In genomic region chr4:146072381-146072780, GRCh38 we compare ENCODE assay signal across 33 cellular contexts.
DNase-seq lines count a peak whose midpoint lies in the region; ATAC-seq, FAIRE-seq and TF ChIP-seq lines count a peak whose summit lies in the region.
"Had no signal": no experiment of that assay in that cellular context is flagged by ENCODE, and none has a peak within 500 bp of the region (broad histone marks: within the 10 kb centered on the region; RNA-seq: fewer than 3 reads in every experiment).

No MANE protein-coding gene starts in this region.

- H3K9me2 ChIP-seq in GM23248 (ENCODE audit: insufficient read depth) = no peaks in the 10 kb centered on the region
- no peaks in the 10 kb centered on the region for H3K9me2 ChIP-seq in PC-3 (replicated peaks; ENCODE audit: low read length)

- no peak overlapping the region for H3K14ac ChIP-seq in mesenchymal stem cell (ENCODE audit: low read length in 2 of 2)

- no peak overlapping the region for H4K8ac ChIP-seq in mesenchymal stem cell (ENCODE audit: low read length)

- H2BK15ac ChIP-seq in mesenchymal stem cell (ENCODE audit: low read depth, poor library complexity, severe bottlenecking) = no peak overlapping the region

- peaks cover 14 to 23% of the 10 kb centered on the region in 2 donors for H3K27me3 Mint-ChIP-seq in stimulated activated naive B cell treated with anti-CD40 and anti-IgM and Interleukin-4, amounts not matched to agents 10 μg/mL and 1 μg/mL and 100 μg/mL, for 72 hours

- H3K27ac ChIP-seq in GM23248 (no peak overlapping the region), mesenchymal stem cell (ENCODE audit: low read length, poor library complexity, severe bottlenecking) (no peak overlapping the region), PC-3 (ENCODE audit: low read length) (no peak overlapping the region)
- H3K27ac ChIP-seq: C4-2B, cardiac muscle cell, colonic mucosa, psoas muscle, SJCRH30, uterus had no signal

- H3K4me3 ChIP-seq in GM23248 (no peak overlapping the region), bronchial epithelial cell (ENCODE audit: low read depth, low read length) (no peak overlapping the region), mesenchymal stem cell (ENCODE audit: insufficient read depth in 1 of 2, low read depth in 1 of 2, low read length in 2 of 2) (no peak overlapping the region), PC-3 (ENCODE audit: low read length) (no peak overlapping the region)
- H3K4me3 ChIP-seq: cardiac muscle cell, colonic mucosa, GM23338, psoas muscle, SJCRH30, uterus had no signal

- no peak overlapping the region for H4K91ac ChIP-seq in mesenchymal stem cell (ENCODE audit: low read length)

- no peak for TF ChIP-seq CTCF in bronchial epithelial cell (IDR thresholded peaks at IDR 0.05; ENCODE audit: insufficient read depth, low read length, severe bottlenecking)
- no peak for TF ChIP-seq CTCF in PC-3 (conservative IDR thresholded peaks at IDR 0.05; ENCODE audit: low read depth, low read length)

- H3K4me3 Mint-ChIP-seq in stimulated activated naive B cell treated with anti-CD40 and anti-IgM and Interleukin-4, amounts not matched to agents 10 μg/mL and 1 μg/mL and 100 μg/mL, for 72 hours = no peak overlapping the region
- H3K4me3 Mint-ChIP-seq: activated CD8-positive, alpha-beta T cell treated with anti-CD3 and anti-CD28 coated beads for 36 hours; activated T-helper 17 cell treated with anti-CD3 and anti-CD28 coated beads, Interleukin-2, amount 50 U/mL, for 72 hours; GM23338; naive thymus-derived CD8-positive, alpha-beta T cell; stimulated activated naive CD8-positive, alpha-beta T cell treated with anti-CD3 and anti-CD28 coated beads, Interleukin-15, Interleukin-2, amounts not matched to agents 100 ng/mL and 50 ng/mL, for 24 hours had no signal

- intact Hi-C loops in PC-3 (cut with micrococcal nuclease) = no loop called here

- 86 to 95% methylated on average over 1 of the region's 1 CpG for WGBS in GM23248 (ENCODE audit: low coverage in 1 of 2, low lambda C conversion rate in 2 of 2, missing lambda C conversion rate in 2 of 2), 2 experiments
- WGBS in mesenchymal stem cell = 96% methylated on average over 1 of the region's 1 CpG

- no peaks in the 10 kb centered on the region for H4K20me1 ChIP-seq in GM23248 (ENCODE audit: insufficient read depth)
- H4K20me1 ChIP-seq in PC-3 (ENCODE audit: low read length) = no peaks in the 10 kb centered on the region

- H2AK5ac ChIP-seq in mesenchymal stem cell (ENCODE audit: low read length, severe bottlenecking) = no peak overlapping the region

- H2AFZ ChIP-seq in GM23248 (no peak overlapping the region), mesenchymal stem cell (ENCODE audit: low read depth, low read length) (no peak overlapping the region), PC-3 (ENCODE audit: low read length) (no peak overlapping the region)
- H2AFZ ChIP-seq: GM23338 had no signal

- FAIRE-seq in bronchial epithelial cell (lab: Jason Lieb, UNC) = no peak
- FAIRE-seq: HTR-8/SVneo, TTC549 had no signal

- no peak overlapping the region for H2BK12ac ChIP-seq in mesenchymal stem cell (ENCODE audit: low read length in 2 of 2)

- BruUV-seq in PC-3 (replicated peaks; lab: Mats Ljungman, UMichigan) = no TSS peak

- in situ Hi-C loops in GM23248 (cut with MboI) = no loop called here

- H3K4me1 ChIP-seq in GM23248 (ENCODE audit: insufficient read depth) (no peaks in the 10 kb centered on the region), mesenchymal stem cell (ENCODE audit: control insufficient read depth, insufficient read depth, low read depth, low read length) (no peaks in the 10 kb centered on the region), PC-3 (ENCODE audit: insufficient read depth, low read length) (no peaks in the 10 kb centered on the region)
- H3K4me1 ChIP-seq: colonic mucosa, psoas muscle, SJCRH30, uterus had no signal

- H3F3A ChIP-seq in GM23248 (ENCODE audit: insufficient read depth) (no peaks in the 10 kb centered on the region; the same call in 1 of the 2 replicates), PC-3 (ENCODE audit: low read length, unreplicated experiment) (no peaks in the 10 kb centered on the region)

- no peaks in the 10 kb centered on the region for H3K9me3 Mint-ChIP-seq in stimulated activated naive B cell treated with anti-CD40 and anti-IgM and Interleukin-4, amounts not matched to agents 10 μg/mL and 1 μg/mL and 100 μg/mL, for 72 hours
- H3K9me3 Mint-ChIP-seq: activated CD8-positive, alpha-beta T cell treated with anti-CD3 and anti-CD28 coated beads for 36 hours; activated T-helper 17 cell treated with anti-CD3 and anti-CD28 coated beads, Interleukin-2, amount 50 U/mL, for 72 hours; GM23338; naive thymus-derived CD8-positive, alpha-beta T cell; stimulated activated naive CD8-positive, alpha-beta T cell treated with anti-CD3 and anti-CD28 coated beads, Interleukin-15, Interleukin-2, amounts not matched to agents 100 ng/mL and 50 ng/mL, for 24 hours had no signal

- no peak overlapping the region for H2BK5ac ChIP-seq in mesenchymal stem cell (ENCODE audit: low read depth, low read length, poor library complexity, severe bottlenecking)

- H3K79me1 ChIP-seq in mesenchymal stem cell (replicated peaks; ENCODE audit: low read length, poor library complexity, severe bottlenecking) = no peaks in the 10 kb centered on the region

- H2BK120ac ChIP-seq in mesenchymal stem cell (ENCODE audit: low read depth, low read length) = no peak overlapping the region

- no peak overlapping the region for H3K23ac ChIP-seq in mesenchymal stem cell (ENCODE audit: low read length in 2 of 2)

- no peaks in the 10 kb centered on the region for H3K36me3 Mint-ChIP-seq in stimulated activated naive B cell treated with anti-CD40 and anti-IgM and Interleukin-4, amounts not matched to agents 10 μg/mL and 1 μg/mL and 100 μg/mL, for 72 hours
- H3K36me3 Mint-ChIP-seq: naive thymus-derived CD8-positive, alpha-beta T cell had no signal

- ATAC-seq in PC-3 = no peak
- ATAC-seq in HG03280 (IDR thresholded peaks at IDR 0.05; ENCODE audit: unreplicated experiment) = no peak
- ATAC-seq in HG02610 (IDR thresholded peaks at IDR 0.05; ENCODE audit: unreplicated experiment) = no peak
- no peak for ATAC-seq in stimulated activated naive B cell treated with anti-CD40 and anti-IgM and Interleukin-4, amounts not matched to agents 10 μg/mL and 1 μg/mL and 100 μg/mL, for 72 hours (replicated peaks)
- ATAC-seq: activated CD8-positive, alpha-beta T cell treated with anti-CD3 and anti-CD28 coated beads for 36 hours; activated T-helper 17 cell treated with anti-CD3 and anti-CD28 coated beads, Interleukin-2, amount 50 U/mL, for 72 hours; esophagus mucosa; GM23338; naive thymus-derived CD8-positive, alpha-beta T cell; Panc1; psoas muscle had no signal

- H3K18ac ChIP-seq in mesenchymal stem cell (ENCODE audit: low read depth in 1 of 2, low read length in 2 of 2) = no peak overlapping the region

- H3K79me2 ChIP-seq in GM23248 (ENCODE audit: insufficient read depth) = no peaks in the 10 kb centered on the region
- H3K79me2 ChIP-seq in PC-3 (ENCODE audit: low read length) = no peaks in the 10 kb centered on the region

- H3K36me3 ChIP-seq in GM23248 (ENCODE audit: low read depth) (no peaks in the 10 kb centered on the region), bronchial epithelial cell (ENCODE audit: control insufficient read depth, insufficient read depth, low read length) (no peaks in the 10 kb centered on the region), mesenchymal stem cell (ENCODE audit: control insufficient read depth in 1 of 2, insufficient read depth in 2 of 2, low read depth in 1 of 2, low read length in 2 of 2) (no peaks in the 10 kb centered on the region), PC-3 (ENCODE audit: low read depth, low read length) (no peaks in the 10 kb centered on the region)
- H3K36me3 ChIP-seq: cardiac muscle cell, colonic mucosa, SJCRH30, uterus had no signal

- H3K9ac ChIP-seq in GM23248 (no peak overlapping the region), mesenchymal stem cell (ENCODE audit: low read length) (no peak overlapping the region), PC-3 (ENCODE audit: low read length) (no peak overlapping the region)

- H3K4ac ChIP-seq in mesenchymal stem cell (ENCODE audit: low read depth in 1 of 2, low read length in 2 of 2) = no peak overlapping the region

- H3K4me2 ChIP-seq in GM23248 (ENCODE audit: unreplicated experiment) (no peak overlapping the region), mesenchymal stem cell (ENCODE audit: low read length, poor library complexity, severe bottlenecking) (no peak overlapping the region), PC-3 (ENCODE audit: low read length) (no peak overlapping the region)
- H3K4me2 ChIP-seq: GM23338 had no signal

- CTCF ChIA-PET in PC-3 (lab: Charles Lee) = no interaction called here

- no peaks in the 10 kb centered on the region for H3K27me3 ChIP-seq in GM23248 (replicated peaks; ENCODE audit: insufficient read depth)
- no peaks in the 10 kb centered on the region for H3K27me3 ChIP-seq in bronchial epithelial cell (ENCODE audit: control insufficient read depth, insufficient read depth, low read length)
- no peaks in the 10 kb centered on the region for H3K27me3 ChIP-seq in mesenchymal stem cell (ENCODE audit: control insufficient read depth in 1 of 2, insufficient read depth in 1 of 2, low read length in 2 of 2)
- H3K27me3 ChIP-seq in PC-3 (ENCODE audit: low read length) = peaks cover 53% of the 10 kb centered on the region
- H3K27me3 ChIP-seq: cardiac muscle cell, colonic mucosa, SJCRH30, uterus had no signal

- H3K9me3 ChIP-seq in GM23248 (ENCODE audit: low read depth) (no peaks in the 10 kb centered on the region), mesenchymal stem cell (ENCODE audit: control insufficient read depth, low read length) (no peaks in the 10 kb centered on the region), PC-3 (ENCODE audit: low read length) (no peaks in the 10 kb centered on the region)
- H3K9me3 ChIP-seq: colonic mucosa, psoas muscle, SJCRH30, uterus had no signal

- H3K4me1 Mint-ChIP-seq in stimulated activated naive B cell treated with anti-CD40 and anti-IgM and Interleukin-4, amounts not matched to agents 10 μg/mL and 1 μg/mL and 100 μg/mL, for 72 hours = peaks cover 3 to 8% of the 10 kb centered on the region in 2 donors
- H3K4me1 Mint-ChIP-seq: activated T-helper 17 cell treated with anti-CD3 and anti-CD28 coated beads, Interleukin-2, amount 50 U/mL, for 72 hours; GM23338; naive thymus-derived CD8-positive, alpha-beta T cell had no signal

- DNase-seq in GM23248 (peak; percentile 47), NOMO-1 treated with DMSO at 0.1 percent for 48 hours (lab: John Stamatoyannopoulos, UW; ENCODE audit: unreplicated experiment) (peak; percentile 90), bronchial epithelial cell (ENCODE audit: low read depth) (peak; percentile 25), mesenchymal stem cell (peak; percentile 5), PC-3 (no peak)
- DNase-seq in stimulated activated naive B cell treated with anti-CD40 and anti-IgM and Interleukin-4, amounts not matched to agents 10 μg/mL and 1 μg/mL and 100 μg/mL, for 72 hours = no peak
- DNase-seq: activated CD4-positive, CD25-positive, alpha-beta regulatory T cell treated with anti-CD3 and anti-CD28 coated beads, Interleukin-2, amount 50 U/mL, for 72 hours; activated CD8-positive, alpha-beta T cell treated with anti-CD3 and anti-CD28 coated beads for 36 hours; activated naive CD4-positive, alpha-beta T cell treated with anti-CD3 and anti-CD28 coated beads, Interleukin-2, amount 50 U/mL, for 16 hours; Calu3; colonic mucosa; DMS79 treated with DMSO at 0.1 percent for 48 hours; KBM-7; kidney; midbrain; naive thymus-derived CD8-positive, alpha-beta T cell; NCI-H1694; occipital lobe; psoas muscle; SJCRH30; T-helper 1 cell; uterus had no signal

- no peak overlapping the region for H3K27ac Mint-ChIP-seq in stimulated activated naive B cell treated with anti-CD40 and anti-IgM and Interleukin-4, amounts not matched to agents 10 μg/mL and 1 μg/mL and 100 μg/mL, for 72 hours
- H3K27ac Mint-ChIP-seq: activated CD8-positive, alpha-beta T cell treated with anti-CD3 and anti-CD28 coated beads for 36 hours; activated T-helper 17 cell treated with anti-CD3 and anti-CD28 coated beads, Interleukin-2, amount 50 U/mL, for 72 hours; GM23338; naive thymus-derived CD8-positive, alpha-beta T cell; stimulated activated naive CD8-positive, alpha-beta T cell treated with anti-CD3 and anti-CD28 coated beads, Interleukin-15, Interleukin-2, amounts not matched to agents 100 ng/mL and 50 ng/mL, for 24 hours had no signal

- POLR2A ChIA-PET in PC-3 (lab: Charles Lee; ENCODE audit: unreplicated experiment) = no interaction called here

Comparison
In these comparisons a context has a peak if more than half of its experiments do, and no peak if none do; other contexts are left out.
1. DNase-seq: peak in GM23248 (single experiment), NOMO-1 treated with DMSO at 0.1 percent for 48 hours (single experiment), bronchial epithelial cell (single experiment) and mesenchymal stem cell (single experiment); none in PC-3 (single experiment) and stimulated activated naive B cell treated with anti-CD40 and anti-IgM and Interleukin-4, amounts not matched to agents 10 μg/mL and 1 μg/mL and 100 μg/mL, for 72 hours (single experiment).